In the genomic region with DNA sequence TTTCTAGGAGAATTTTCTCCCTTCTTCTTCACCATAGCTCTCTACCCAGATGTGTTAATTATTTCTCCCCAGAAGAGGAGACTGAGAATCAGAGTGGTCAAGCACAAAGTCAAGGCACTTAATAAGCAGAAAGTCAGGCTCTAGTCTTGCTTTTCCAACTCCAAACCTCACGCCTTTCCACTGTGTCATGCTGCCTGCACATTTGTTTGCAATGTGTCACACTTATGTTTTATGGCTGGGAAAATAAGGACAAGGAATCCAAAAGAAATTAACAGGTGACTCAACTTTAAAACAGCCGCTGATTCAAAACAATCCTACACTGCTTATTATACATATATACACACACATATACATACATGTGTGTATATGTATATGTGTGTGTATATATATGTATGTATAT, we compare ENCODE assay signal across 1 cellular context.
TF ChIP-seq lines count a peak whose summit lies in the region.

No MANE protein-coding gene starts in this region.

TF ChIP-seq in WTC11, 78 proteins besides CTCF, POLR2A, EP300 and RAD21 (continued from another document):
- TF ChIP-seq SOX15 (CRISPR knock-in tag; IDR thresholded peaks at IDR 0.05) (no peak), JAZF1 (CRISPR knock-in tag; IDR thresholded peaks at IDR 0.05) (no peak), PRRX2 (CRISPR knock-in tag; IDR thresholded peaks at IDR 0.05) (no peak), MYBL2 (CRISPR knock-in tag; IDR thresholded peaks at IDR 0.05) (no peak)
- TF ChIP-seq, protein P1, sequence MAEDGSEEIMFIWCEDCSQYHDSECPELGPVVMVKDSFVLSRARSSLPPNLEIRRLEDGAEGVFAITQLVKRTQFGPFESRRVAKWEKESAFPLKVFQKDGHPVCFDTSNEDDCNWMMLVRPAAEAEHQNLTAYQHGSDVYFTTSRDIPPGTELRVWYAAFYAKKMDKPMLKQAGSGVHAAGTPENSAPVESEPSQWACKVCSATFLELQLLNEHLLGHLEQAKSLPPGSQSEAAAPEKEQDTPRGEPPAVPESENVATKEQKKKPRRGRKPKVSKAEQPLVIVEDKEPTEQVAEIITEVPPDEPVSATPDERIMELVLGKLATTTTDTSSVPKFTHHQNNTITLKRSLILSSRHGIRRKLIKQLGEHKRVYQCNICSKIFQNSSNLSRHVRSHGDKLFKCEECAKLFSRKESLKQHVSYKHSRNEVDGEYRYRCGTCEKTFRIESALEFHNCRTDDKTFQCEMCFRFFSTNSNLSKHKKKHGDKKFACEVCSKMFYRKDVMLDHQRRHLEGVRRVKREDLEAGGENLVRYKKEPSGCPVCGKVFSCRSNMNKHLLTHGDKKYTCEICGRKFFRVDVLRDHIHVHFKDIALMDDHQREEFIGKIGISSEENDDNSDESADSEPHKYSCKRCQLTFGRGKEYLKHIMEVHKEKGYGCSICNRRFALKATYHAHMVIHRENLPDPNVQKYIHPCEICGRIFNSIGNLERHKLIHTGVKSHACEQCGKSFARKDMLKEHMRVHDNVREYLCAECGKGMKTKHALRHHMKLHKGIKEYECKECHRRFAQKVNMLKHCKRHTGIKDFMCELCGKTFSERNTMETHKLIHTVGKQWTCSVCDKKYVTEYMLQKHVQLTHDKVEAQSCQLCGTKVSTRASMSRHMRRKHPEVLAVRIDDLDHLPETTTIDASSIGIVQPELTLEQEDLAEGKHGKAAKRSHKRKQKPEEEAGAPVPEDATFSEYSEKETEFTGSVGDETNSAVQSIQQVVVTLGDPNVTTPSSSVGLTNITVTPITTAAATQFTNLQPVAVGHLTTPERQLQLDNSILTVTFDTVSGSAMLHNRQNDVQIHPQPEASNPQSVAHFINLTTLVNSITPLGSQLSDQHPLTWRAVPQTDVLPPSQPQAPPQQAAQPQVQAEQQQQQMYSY (CRISPR knock-in tag; IDR thresholded peaks at IDR 0.05) = no peak
